15 cellular contexts compared by ENCODE assay signal in the genomic region with DNA sequence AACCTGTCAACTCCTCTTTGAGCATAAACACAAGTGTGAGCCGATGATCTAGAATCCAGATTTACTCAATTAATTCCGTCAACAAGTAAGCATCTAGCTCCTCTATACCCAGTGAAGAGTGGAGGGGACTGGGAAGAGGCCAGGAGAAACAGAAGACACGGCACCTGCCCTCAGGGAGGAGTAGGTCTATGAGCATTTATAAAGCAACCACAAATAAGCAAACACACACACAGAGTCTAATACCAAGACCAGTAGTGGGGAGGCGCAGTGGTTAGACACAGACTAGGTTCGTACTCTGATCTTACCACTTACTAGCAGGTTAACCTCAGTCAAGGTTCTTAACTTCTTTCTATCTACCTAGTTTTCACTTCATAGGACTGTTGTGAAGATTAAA. TPM values are rescaled to one million over a fixed set of nuclear protein-coding genes. Genes with fewer than 3 reads are reported as not detected.
DNase-seq lines count a peak whose midpoint lies in the region; ATAC-seq, FAIRE-seq and TF ChIP-seq lines count a peak whose summit lies in the region.
"Had no signal": no experiment of that assay in that cellular context is flagged by ENCODE, and none has a peak within 500 bp of the region (broad histone marks: within the 10 kb centered on the region; RNA-seq: fewer than 3 reads in every experiment).

No MANE protein-coding gene starts in this region.

- H3K9me3 ChIP-seq in mucosa of descending colon (no peaks in the 10 kb centered on the region), stomach (no peaks in the 10 kb centered on the region)

- intact Hi-C loops in activated T-helper 2 cell treated with anti-CD3 and anti-CD28 coated beads, Interferon-gamma antibody, Interleukin-2, Interleukin-4, amounts not matched to agents 10 μg/mL and 5 μg/mL and 100 μg/mL, durations not matched to agents 14 hours and 24 hours and 36 hours (cut with micrococcal nuclease): loop anchor here (1.0 to 5.0 kb wide), 4 partner anchors 7 to 328 kb away; no protein-coding TSS in a partner anchor
- intact Hi-C loops in mucosa of descending colon (cut with DNase I, micrococcal nuclease): no loop called here
- intact Hi-C loops in stomach (cut with DNase I; ENCODE audit: low total_unique reads): no loop called here

- H3K4me3 Mint-ChIP-seq in activated naive CD4-positive, alpha-beta T cell treated with anti-CD3 and anti-CD28 coated beads, Interleukin-2, amount 50 U/mL, for 24 hours: peak overlapping the region; percentile 67
- H3K4me3 Mint-ChIP-seq in activated naive CD4-positive, alpha-beta T cell treated with anti-CD3 and anti-CD28 coated beads, Interleukin-2, amount 10 ng/mL, durations not matched to agents 7 days and 5 days: no peak overlapping the region
- peak overlapping the region; percentile 24 for H3K4me3 Mint-ChIP-seq in activated T-helper 2 cell treated with anti-CD3 and anti-CD28 coated beads, Interferon-gamma antibody, Interleukin-2, Interleukin-4, amounts not matched to agents 10 μg/mL and 5 μg/mL and 100 μg/mL, durations not matched to agents 14 hours and 24 hours and 36 hours (ENCODE audit: low read depth)
- H3K4me3 Mint-ChIP-seq: dendritic cell treated with granulocyte-macrophage colony-stimulating factor and Interleukin-4, amounts not matched to agents 40 ng/mL and 50 ng/mL, for 4 days; neural crest cell had no signal

- peaks cover 41% of the 10 kb centered on the region for H3K4me1 ChIP-seq in mucosa of descending colon (ENCODE audit: low read depth)
- H3K4me1 ChIP-seq in stomach: peaks cover 20 to 67% (median 35%) of the 10 kb centered on the region in 4 donors

- TF ChIP-seq CTCF in mucosa of descending colon (IDR thresholded peaks at IDR 0.05) (no peak), stomach (IDR thresholded peaks at IDR 0.05) (no peak)

- CTCF ChIA-PET in activated naive CD4-positive, alpha-beta T cell treated with anti-CD3 and anti-CD28 coated beads, Interleukin-2, amount 10 ng/mL, durations not matched to agents 7 days and 5 days (lab: Charles Lee): no interaction called here

- no peak for TF ChIP-seq POLR2A in stomach (IDR thresholded peaks at IDR 0.05)

- WGBS in stomach, 5 donors: 22 to 48% (median 41%) methylated on average over 5 of the region's 5 CpGs

- no peaks in the 10 kb centered on the region for H3K27me3 Mint-ChIP-seq in activated naive CD4-positive, alpha-beta T cell treated with anti-CD3 and anti-CD28 coated beads, Interleukin-2, amount 50 U/mL, for 24 hours
- H3K27me3 Mint-ChIP-seq in activated naive CD4-positive, alpha-beta T cell treated with anti-CD3 and anti-CD28 coated beads, Interleukin-2, amount 10 ng/mL, durations not matched to agents 7 days and 5 days: no peaks in the 10 kb centered on the region
- H3K27me3 Mint-ChIP-seq in activated T-helper 2 cell treated with anti-CD3 and anti-CD28 coated beads, Interferon-gamma antibody, Interleukin-2, Interleukin-4, amounts not matched to agents 10 μg/mL and 5 μg/mL and 100 μg/mL, durations not matched to agents 14 hours and 24 hours and 36 hours (ENCODE audit: low read depth): no peaks in the 10 kb centered on the region
- H3K27me3 Mint-ChIP-seq: dendritic cell treated with granulocyte-macrophage colony-stimulating factor and Interleukin-4, amounts not matched to agents 40 ng/mL and 50 ng/mL, for 4 days had no signal

- no peak for FAIRE-seq in GM19239 (lab: Jason Lieb, UNC)

- H3K36me3 ChIP-seq in mucosa of descending colon (ENCODE audit: low read depth) (no peaks in the 10 kb centered on the region), stomach (no peaks in the 10 kb centered on the region)

- H3K27me3 ChIP-seq in stomach: no peaks in the 10 kb centered on the region

- no peak overlapping the region for H3K4me3 ChIP-seq in mucosa of descending colon
- H3K4me3 ChIP-seq in stomach: no peak overlapping the region

- ATAC-seq in mucosa of descending colon: peak; percentile 41
- ATAC-seq: sciatic nerve had no signal

- no peaks in the 10 kb centered on the region for H3K36me3 Mint-ChIP-seq in activated naive CD4-positive, alpha-beta T cell treated with anti-CD3 and anti-CD28 coated beads, Interleukin-2, amount 50 U/mL, for 24 hours
- peaks cover 14% of the 10 kb centered on the region for H3K36me3 Mint-ChIP-seq in activated naive CD4-positive, alpha-beta T cell treated with anti-CD3 and anti-CD28 coated beads, Interleukin-2, amount 10 ng/mL, durations not matched to agents 7 days and 5 days
- H3K36me3 Mint-ChIP-seq in activated T-helper 2 cell treated with anti-CD3 and anti-CD28 coated beads, Interferon-gamma antibody, Interleukin-2, Interleukin-4, amounts not matched to agents 10 μg/mL and 5 μg/mL and 100 μg/mL, durations not matched to agents 14 hours and 24 hours and 36 hours (ENCODE audit: low read depth): peaks cover 27% of the 10 kb centered on the region

- peaks cover 76% of the 10 kb centered on the region for H3K4me1 Mint-ChIP-seq in activated naive CD4-positive, alpha-beta T cell treated with anti-CD3 and anti-CD28 coated beads, Interleukin-2, amount 50 U/mL, for 24 hours
- peaks cover 62% of the 10 kb centered on the region for H3K4me1 Mint-ChIP-seq in activated naive CD4-positive, alpha-beta T cell treated with anti-CD3 and anti-CD28 coated beads, Interleukin-2, amount 10 ng/mL, durations not matched to agents 7 days and 5 days
- H3K4me1 Mint-ChIP-seq in activated T-helper 2 cell treated with anti-CD3 and anti-CD28 coated beads, Interferon-gamma antibody, Interleukin-2, Interleukin-4, amounts not matched to agents 10 μg/mL and 5 μg/mL and 100 μg/mL, durations not matched to agents 14 hours and 24 hours and 36 hours (ENCODE audit: low read depth): peaks cover 75% of the 10 kb centered on the region

- no peak for DNase-seq in activated naive CD4-positive, alpha-beta T cell treated with anti-CD3 and anti-CD28 coated beads, Interleukin-2, amount 10 ng/mL, durations not matched to agents 7 days and 5 days
- DNase-seq in activated T-helper 2 cell treated with anti-CD3 and anti-CD28 coated beads, Interferon-gamma antibody, Interleukin-2, Interleukin-4, amounts not matched to agents 10 μg/mL and 5 μg/mL and 100 μg/mL, durations not matched to agents 14 hours and 24 hours and 36 hours (ENCODE audit: low spot score): no peak
- no peak for DNase-seq in mucosa of descending colon
- no peak for DNase-seq in stomach
- DNase-seq in NCI-H187 treated with DMSO at 0.1 percent for 48 hours (lab: John Stamatoyannopoulos, UW): no peak
- no peak for DNase-seq in GM19239 (ENCODE audit: insufficient read length, low spot score)
- DNase-seq in MV-4-11 (lab: John Stamatoyannopoulos, UW): no peak
- DNase-seq: amygdala, DMS 273 treated with DMSO at 0.1 percent for 48 hours, GOT3, NCI-H1105 had no signal

- TF ChIP-seq EP300 in stomach (IDR thresholded peaks at IDR 0.05): no peak

- no peaks in the 10 kb centered on the region for H3K9me3 Mint-ChIP-seq in activated naive CD4-positive, alpha-beta T cell treated with anti-CD3 and anti-CD28 coated beads, Interleukin-2, amount 50 U/mL, for 24 hours
- no peaks in the 10 kb centered on the region for H3K9me3 Mint-ChIP-seq in activated naive CD4-positive, alpha-beta T cell treated with anti-CD3 and anti-CD28 coated beads, Interleukin-2, amount 10 ng/mL, durations not matched to agents 7 days and 5 days
- no peaks in the 10 kb centered on the region for H3K9me3 Mint-ChIP-seq in activated T-helper 2 cell treated with anti-CD3 and anti-CD28 coated beads, Interferon-gamma antibody, Interleukin-2, Interleukin-4, amounts not matched to agents 10 μg/mL and 5 μg/mL and 100 μg/mL, durations not matched to agents 14 hours and 24 hours and 36 hours
- H3K9me3 Mint-ChIP-seq: dendritic cell treated with granulocyte-macrophage colony-stimulating factor and Interleukin-4, amounts not matched to agents 40 ng/mL and 50 ng/mL, for 4 days; neural crest cell had no signal

- H3K27ac ChIP-seq in stomach: peak overlapping the region; percentile 52 to 80 (median 73)

- H3K27ac Mint-ChIP-seq in activated naive CD4-positive, alpha-beta T cell treated with anti-CD3 and anti-CD28 coated beads, Interleukin-2, amount 50 U/mL, for 24 hours: peak overlapping the region; percentile 79
- H3K27ac Mint-ChIP-seq in activated naive CD4-positive, alpha-beta T cell treated with anti-CD3 and anti-CD28 coated beads, Interleukin-2, amount 10 ng/mL, durations not matched to agents 7 days and 5 days: no peak overlapping the region
- H3K27ac Mint-ChIP-seq in activated T-helper 2 cell treated with anti-CD3 and anti-CD28 coated beads, Interferon-gamma antibody, Interleukin-2, Interleukin-4, amounts not matched to agents 10 μg/mL and 5 μg/mL and 100 μg/mL, durations not matched to agents 14 hours and 24 hours and 36 hours: peak overlapping the region; percentile 83
- H3K27ac Mint-ChIP-seq: dendritic cell treated with granulocyte-macrophage colony-stimulating factor and Interleukin-4, amounts not matched to agents 40 ng/mL and 50 ng/mL, for 4 days had no signal

RNA-seq across cellular contexts. Expression of a gene that starts 5.9 kb away (rescaled TPM):
- total RNA-seq in activated T-helper 2 cell treated with anti-CD3 and anti-CD28 coated beads, Interferon-gamma antibody, Interleukin-2, Interleukin-4, amounts not matched to agents 10 μg/mL and 5 μg/mL and 100 μg/mL, durations not matched to agents 14 hours and 24 hours and 36 hours: 131 and 135 TPM in 2 replicates
- total RNA-seq in mucosa of descending colon (100 to 1,000 TPM in 2 of 3 donors, 10 to 100 TPM in 1; 77.4 to 154 (median 113) TPM), stomach (100 to 1,000 TPM in 3 of 5 donors, 10 to 100 TPM in 2; 37.4 to 126 (median 100) TPM)
- polyA plus RNA-seq in stomach: 10 to 100 TPM; 12.5 to 38.5 (median 23.0) TPM
